Comparison of ENCODE assay signal across 20 cellular contexts in genomic region chr2:120405769-120406119, GRCh38. TPM values are rescaled to one million over a fixed set of nuclear protein-coding genes. Genes with fewer than 3 reads are reported as not detected.
"Had no signal": no experiment of that assay in that cellular context is flagged by ENCODE, and none has a peak within 500 bp of the region (broad histone marks: within the 10 kb centered on the region; RNA-seq: fewer than 3 reads in every experiment).

No MANE protein-coding gene starts in this region.

- H3K4me1 ChIP-seq: lower lobe of right lung, parathyroid adenoma, prostate gland, right atrium auricular region, transverse colon, vagina had no signal

- ATAC-seq: effector memory CD8-positive, alpha-beta T cell; left ventricle myocardium superior; sciatic nerve; stimulated activated effector memory CD8-positive, alpha-beta T cell treated with anti-CD3 and anti-CD28 coated beads, Interleukin-12 subunit alpha, Interleukin-12 subunit beta, amount 100 ng/mL, for 72 hours; stimulated activated naive CD8-positive, alpha-beta T cell treated with anti-CD3 and anti-CD28 coated beads, Interleukin-15, Interleukin-2, amounts not matched to agents 100 U/mL and 50 U/mL, for 24 hours had no signal

- H3K27me3 ChIP-seq: right atrium auricular region, transverse colon, vagina had no signal

- FAIRE-seq: frontal cortex, keratinocyte had no signal

- H2AFZ ChIP-seq: parathyroid adenoma had no signal

- DNase-seq: cortex of kidney; effector memory CD8-positive, alpha-beta T cell; left ventricle myocardium superior; lower lobe of right lung; nephron progenitor cell; occipital lobe; stimulated activated CD4-positive, alpha-beta T cell treated with anti-CD3 and anti-CD28 coated beads, Interleukin-12 subunit alpha, Interleukin-12 subunit beta, amount 100 ng/mL, for 4 hours; stimulated activated CD4-positive, alpha-beta T cell treated with anti-CD3 and anti-CD28 coated beads, Interleukin-1b, Interleukin-23, amount 100 ng/mL, for 48 hours; stimulated activated CD4-positive, alpha-beta T cell treated with anti-CD3 and anti-CD28 coated beads, Interleukin-4, amount 100 ng/mL, for 24 hours; stimulated activated naive CD8-positive, alpha-beta T cell treated with anti-CD3 and anti-CD28 coated beads, Interleukin-15, Interleukin-2, amounts not matched to agents 100 U/mL and 50 U/mL, for 24 hours; transverse colon had no signal

- H3K36me3 ChIP-seq: lower lobe of right lung, prostate gland, right atrium auricular region, transverse colon, vagina had no signal

- H3K9me3 ChIP-seq: prostate gland, vagina had no signal

- H3K4me2 ChIP-seq: smooth muscle cell had no signal

- H3K9ac ChIP-seq: parathyroid adenoma had no signal

- H3K27ac ChIP-seq: lower lobe of right lung, parathyroid adenoma, prostate gland, right atrium auricular region, transverse colon, vagina had no signal

- H3K4me3 ChIP-seq: lower lobe of right lung, prostate gland, right atrium auricular region, smooth muscle cell, transverse colon, vagina had no signal

RNA-seq across cellular contexts. Expression of gene INHBB, which starts 59.8 kb away (rescaled TPM):
- polyA plus RNA-seq: keratinocyte had no signal
